Comparison of ENCODE assay signal across 11 cellular contexts in genomic region chr10:112677689-112678088, GRCh38.
"Had no signal": no experiment of that assay in that cellular context is flagged by ENCODE, and none has a peak within 500 bp of the region (broad histone marks: within the 10 kb centered on the region; RNA-seq: fewer than 3 reads in every experiment).

No MANE protein-coding gene starts in this region.

- H3K27ac ChIP-seq: neural progenitor cell, pancreas, stomach had no signal

- H3K27me3 ChIP-seq: neural progenitor cell, pancreas, stomach had no signal

- H3K9ac ChIP-seq: neural progenitor cell had no signal

- H3K36me3 ChIP-seq: neural progenitor cell, pancreas, stomach had no signal

- H3K9me3 ChIP-seq: pancreas, stomach had no signal

- H3K4me3 ChIP-seq: neural progenitor cell, pancreas, stomach had no signal

- DNase-seq: activated CD4-positive, alpha-beta T cell treated with anti-CD3 and anti-CD28 coated beads for 4 hours; activated CD8-positive, alpha-beta memory T cell treated with anti-CD3 and anti-CD28 coated beads, Interleukin-2, amount 50 U/mL, for 4 hours; activated CD8-positive, alpha-beta T cell treated with anti-CD3 and anti-CD28 coated beads for 36 hours; activated naive CD4-positive, alpha-beta T cell treated with Interleukin-2 at 50 U/mL for 16 hours; central memory CD4-positive, alpha-beta T cell; hippocampal formation; pancreas; stomach; T-helper 9 cell had no signal

- H3K4me1 ChIP-seq: pancreas had no signal

- FAIRE-seq: pancreas, urothelium cell line had no signal
